In the genomic region with DNA sequence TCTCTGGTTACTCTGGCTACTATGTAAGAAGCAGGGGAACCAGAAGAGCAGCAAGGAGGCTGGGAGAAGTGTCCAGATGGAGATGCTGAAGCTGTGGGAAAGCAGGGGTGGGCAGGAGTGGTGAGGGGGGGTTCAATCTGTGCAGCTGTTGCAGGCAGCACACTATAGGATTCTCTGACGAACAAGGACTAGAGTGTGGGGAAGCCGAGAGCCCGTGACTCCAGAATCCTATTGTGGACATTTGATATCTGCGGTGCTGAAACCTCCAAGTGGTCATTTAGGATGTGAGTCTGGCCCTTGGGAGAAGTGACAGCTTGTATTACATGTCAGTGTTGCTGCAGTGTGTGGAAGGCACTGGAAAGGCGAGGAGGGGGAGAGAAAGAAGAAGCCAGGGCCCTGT, we compare ENCODE assay signal across 22 cellular contexts.
"Had no signal": no experiment of that assay in that cellular context is flagged by ENCODE, and none has a peak within 500 bp of the region (broad histone marks: within the 10 kb centered on the region; RNA-seq: fewer than 3 reads in every experiment).

No MANE protein-coding gene starts in this region.

- DNase-seq: activated CD4-positive, alpha-beta T cell treated with anti-CD3 and anti-CD28 coated beads for 1 hour; activated CD4-positive, alpha-beta T cell treated with anti-CD3 and anti-CD28 coated beads, Interleukin-2, amount 50 U/mL, for 1 hour; activated CD8-positive, alpha-beta T cell treated with anti-CD3 and anti-CD28 coated beads, Interleukin-2, amount 10 ng/mL, durations not matched to agents 7 days and 5 days; activated gamma-delta T cell treated with Interleukin-2 at 50 U/mL for 16 hours; activated T-cell treated with anti-CD3 and anti-CD28 coated beads, Interleukin-2, amount 50 U/mL, for 1 hour; aorta; effector CD8-positive, alpha-beta T cell; foreskin keratinocyte; kidney glomerular epithelial cell; left ventricle myocardium inferior; naive thymus-derived CD8-positive, alpha-beta T cell; pancreas; right lobe of liver; stimulated activated CD4-positive, alpha-beta T cell treated with anti-CD3 and anti-CD28 coated beads, Interleukin-2, amount 100 ng/mL, for 24 hours; stomach; WERI-Rb-1 had no signal

- H3K27me3 ChIP-seq: foreskin keratinocyte, hepatocyte, neutrophil, pancreas, right lobe of liver, stomach, vagina had no signal

- H3K79me2 ChIP-seq: hepatocyte had no signal

- H3K27ac ChIP-seq: foreskin keratinocyte, hepatocyte, left ventricle myocardium inferior, neutrophil, pancreas, right lobe of liver, skin epidermis, stomach, thoracic aorta, vagina, WERI-Rb-1 had no signal

- H3K4me2 ChIP-seq: hepatocyte had no signal

- H3K36me3 ChIP-seq: left ventricle myocardium inferior, neutrophil, pancreas, right lobe of liver, stomach, thoracic aorta, vagina, WERI-Rb-1 had no signal

- H3K9me3 ChIP-seq: left ventricle myocardium inferior, neutrophil, pancreas, right lobe of liver, thoracic aorta, vagina had no signal

- FAIRE-seq: pancreas, TTC549 had no signal

- H2AFZ ChIP-seq: hepatocyte had no signal

- H3K4me1 ChIP-seq: foreskin keratinocyte, left ventricle myocardium inferior, pancreas, right lobe of liver, stomach, vagina had no signal

- H3K4me3 ChIP-seq: hepatocyte, left ventricle myocardium inferior, pancreas, right lobe of liver, skin epidermis, stomach, thoracic aorta, vagina had no signal
